In the genomic region with DNA sequence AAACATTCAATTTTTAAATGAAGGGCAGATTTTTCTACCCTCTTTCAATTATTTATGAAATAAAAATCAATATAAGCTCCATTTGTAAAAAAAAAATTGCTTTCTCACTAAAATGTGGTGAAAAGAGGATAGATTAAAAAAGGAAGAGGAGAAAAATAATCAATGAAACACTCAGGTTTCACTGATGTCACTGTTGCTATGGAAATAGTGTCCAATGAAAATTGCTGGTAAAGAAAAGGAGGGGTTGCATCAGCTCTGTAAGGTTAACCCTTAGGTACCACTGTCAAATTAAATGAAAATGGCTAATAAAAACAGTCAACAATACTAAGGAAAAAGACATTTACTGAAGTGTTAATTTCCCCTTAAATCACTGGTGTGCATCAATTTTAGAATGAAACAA, we compare ENCODE assay signal across 8 cellular contexts.
DNase-seq lines count a peak whose midpoint lies in the region; ATAC-seq, FAIRE-seq and TF ChIP-seq lines count a peak whose summit lies in the region.

No MANE protein-coding gene starts in this region.

- H3K4me3 ChIP-seq in GM12865 (ENCODE audit: low read depth, low read length) (no peak overlapping the region), astrocyte of the cerebellum (ENCODE audit: low read depth, low read length) (no peak overlapping the region), iPS-11a (ENCODE audit: low read depth, low read length) (peak overlapping the region; percentile 33)

- peak; percentile 93 for FAIRE-seq in A204.1 (lab: Jason Lieb, UNC)

- TF ChIP-seq CTCF in GM12865 (IDR thresholded peaks at IDR 0.05; ENCODE audit: insufficient read depth, low read depth, low read length, missing control alignments), result no peak
- no peak for TF ChIP-seq CTCF in astrocyte of the cerebellum (IDR thresholded peaks at IDR 0.05; ENCODE audit: low read depth, low read length, missing control alignments)

- in situ Hi-C loops in astrocyte of the cerebellum (cut with HindIII; ENCODE audit: low sequenced_read_pairs), result no loop called here

- ATAC-seq in HG03457 (IDR thresholded peaks at IDR 0.05; ENCODE audit: unreplicated experiment) (no peak), GM18909 (IDR thresholded peaks at IDR 0.05; ENCODE audit: poor library complexity, unreplicated experiment) (no peak), GM18498 (IDR thresholded peaks at IDR 0.05; ENCODE audit: unreplicated experiment) (no peak)

- DNase-seq in GM12865 (ENCODE audit: low read depth), result peak; percentile 24
- peak; percentile 4 for DNase-seq in NCI-H2107 (lab: John Stamatoyannopoulos, UW)
- DNase-seq in astrocyte of the cerebellum (ENCODE audit: low read depth), result peak; percentile 31
